In genomic region chr3:126983276-126983652, GRCh38 we compare ENCODE assay signal across 8 cellular contexts. TPM values are rescaled to one million over a fixed set of nuclear protein-coding genes. Genes with fewer than 3 reads are reported as not detected.
DNase-seq lines count a peak whose midpoint lies in the region; ATAC-seq and TF ChIP-seq lines count a peak whose summit lies in the region.

No MANE protein-coding gene starts in this region.

- WGBS in spleen, 5 donors = 0 to 2% (median 1%) methylated on average over 4 to 70 of the region's 70 CpGs

- intact Hi-C loops in spleen (cut with DNase I; ENCODE audit: low total_unique reads) (loop anchor here (5.0 kb wide), 1 partner anchor 231 kb away; no protein-coding TSS in a partner anchor), sciatic nerve (cut with DNase I) (loop anchor here (5.0 kb wide), 1 partner anchor 231 kb away; no protein-coding TSS in a partner anchor)

- TF ChIP-seq POLR2A in spleen (IDR thresholded peaks at IDR 0.05) = no peak

- TF ChIP-seq CTCF in foreskin fibroblast (IDR thresholded peaks at IDR 0.05; ENCODE audit: low read depth, low read length) = no peak
- no peak for TF ChIP-seq CTCF in spleen (IDR thresholded peaks at IDR 0.05 in 8 of 11, conservative IDR thresholded peaks at IDR 0.05 in 3 of 11)

- H3K4me1 ChIP-seq in spleen = peaks cover 15 to 64% (median 48%) of the 10 kb centered on the region in 6 donors

- peak; percentile 15 for DNase-seq in NCI-H2227 (lab: John Stamatoyannopoulos, UW; ENCODE audit: unreplicated experiment)
- DNase-seq in NCI-H2227 treated with DMSO at 0.1 percent for 48 hours (lab: John Stamatoyannopoulos, UW) = no peak
- no peak for DNase-seq in MG63
- DNase-seq in foreskin fibroblast = peak in 1 of 2 donors; percentile 56
- peak; percentile 87 for DNase-seq in spleen
- DNase-seq in sciatic nerve (ENCODE audit: low spot score) = no peak
- DNase-seq in stimulated activated CD8-positive, alpha-beta memory T cell treated with anti-CD3 and anti-CD28 coated beads, Interleukin-4, amount 100 ng/mL, for 48 hours = no peak
- DNase-seq in NOMO-1 treated with dmso at 0.1 percent for 144 hours (lab: John Stamatoyannopoulos, UW; ENCODE audit: unreplicated experiment) = no peak

- H3K9me3 ChIP-seq in MG63 (no peaks in the 10 kb centered on the region), spleen (no peaks in the 10 kb centered on the region)

- H3K27me3 ChIP-seq in MG63 (no peaks in the 10 kb centered on the region; the same call in 1 of the 2 replicates), spleen (replicated peaks in 1 of 7) (peaks cover 0 to 39% (median 0%) of the 10 kb centered on the region in 7 donors)

- peak overlapping the region in 3 of 8 donors; percentile 34 to 97 (median 62) for H3K27ac ChIP-seq in spleen

- no peak for ATAC-seq in sciatic nerve

- H3K36me3 ChIP-seq in MG63 (peaks cover 3% of the 10 kb centered on the region; the same call in 1 of the 2 replicates), spleen (peaks cover 0 to 2% (median 0%) of the 10 kb centered on the region in 6 donors)

- peak overlapping the region; percentile 87 for H3K4me3 ChIP-seq in MG63
- peak overlapping the region; percentile 69 to 70 for H3K4me3 ChIP-seq in foreskin fibroblast (ENCODE audit: low read depth in 1 of 2, low read length in 2 of 2)
- peak overlapping the region; percentile 48 to 87 (median 62) for H3K4me3 ChIP-seq in spleen

RNA-seq across cellular contexts. Expression of gene PLXNA1, which starts 0.3 kb away (rescaled TPM):
- 29.7 and 54.2 TPM in 2 replicates for total RNA-seq in MG63 (2014; rRNA removed; shearing (Covaris generic); ENCODE audit: low replicate concordance)
- total RNA-seq in spleen (10 to 100 TPM; 27.8 to 47.6 (median 41.4) TPM), sciatic nerve (35.9 TPM)
- polyA plus RNA-seq in spleen = 10 to 100 TPM in 1 of 3 donors, 1 to 10 TPM in 2; 3.7 to 11.9 (median 3.8) TPM

Comparison
In these comparisons a context has a peak if more than half of its experiments do, and no peak if none do; other contexts are left out.
1. DNase-seq: peak in NCI-H2227 (single experiment) and spleen (single experiment); none in NCI-H2227 treated with DMSO at 0.1 percent for 48 hours (single experiment), MG63 (single experiment), sciatic nerve (single experiment), stimulated activated CD8-positive, alpha-beta memory T cell treated with anti-CD3 and anti-CD28 coated beads, Interleukin-4, amount 100 ng/mL, for 48 hours (single experiment) and NOMO-1 treated with dmso at 0.1 percent for 144 hours (single experiment).
2. Peak in every context shown above with its lines, with median percentiles within 50 percentile points of each other: H3K4me3 ChIP-seq.